ENCODE assay signal across 33 cellular contexts in genomic region chr3:168159473-168159872, GRCh38.
"Had no signal": no experiment of that assay in that cellular context is flagged by ENCODE, and none has a peak within 500 bp of the region (broad histone marks: within the 10 kb centered on the region; RNA-seq: fewer than 3 reads in every experiment).

No MANE protein-coding gene starts in this region.

- H3K4me1 Mint-ChIP-seq: activated CD4-positive, alpha-beta memory T cell treated with anti-CD3 and anti-CD28 coated beads, Interleukin-2, amount 10 ng/mL, durations not matched to agents 7 days and 5 days; activated CD4-positive, alpha-beta T cell treated with anti-CD3 and anti-CD28 coated beads, Interleukin-2, amount 10 ng/mL, durations not matched to agents 7 days and 5 days; activated naive CD4-positive, alpha-beta T cell treated with anti-CD3 and anti-CD28 coated beads, Interleukin-2, amount 10 ng/mL, durations not matched to agents 7 days and 5 days had no signal

- H3K36me3 ChIP-seq: adrenal gland, esophagus muscularis mucosa, gastrocnemius medialis, heart left ventricle had no signal

- H3K27me3 Mint-ChIP-seq: activated naive CD4-positive, alpha-beta T cell treated with anti-CD3 and anti-CD28 coated beads, Interleukin-2, amount 10 ng/mL, durations not matched to agents 7 days and 5 days had no signal

- H3K4me1 ChIP-seq: adrenal gland, body of pancreas, gastrocnemius medialis had no signal

- H3K36me3 Mint-ChIP-seq: activated naive CD4-positive, alpha-beta T cell treated with anti-CD3 and anti-CD28 coated beads, Interleukin-2, amount 10 ng/mL, durations not matched to agents 7 days and 5 days; activated naive CD4-positive, alpha-beta T cell treated with anti-CD3 and anti-CD28 coated beads, Interleukin-2, amount 50 U/mL, for 72 hours had no signal

- ATAC-seq: activated naive CD4-positive, alpha-beta T cell treated with anti-CD3 and anti-CD28 coated beads, Interleukin-2, amount 50 U/mL, for 72 hours; activated T-cell treated with anti-CD3 and anti-CD28 coated beads, Interleukin-2, amount 50 U/mL, for 72 hours; body of pancreas; effector memory CD8-positive, alpha-beta T cell; foreskin keratinocyte; gastrocnemius medialis; heart left ventricle; T-helper 17 cell had no signal

- FAIRE-seq: colon had no signal

- H3K4me3 Mint-ChIP-seq: activated CD4-positive, alpha-beta memory T cell treated with anti-CD3 and anti-CD28 coated beads, Interleukin-2, amount 10 ng/mL, durations not matched to agents 7 days and 5 days; activated CD4-positive, alpha-beta T cell treated with anti-CD3 and anti-CD28 coated beads, Interleukin-2, amount 10 ng/mL, durations not matched to agents 7 days and 5 days; activated naive CD4-positive, alpha-beta T cell treated with anti-CD3 and anti-CD28 coated beads, Interleukin-2, amount 10 ng/mL, durations not matched to agents 7 days and 5 days; activated T-cell treated with anti-CD3 and anti-CD28 coated beads, Interleukin-2, amount 50 U/mL, for 24 hours; activated T-cell treated with anti-CD3 and anti-CD28 coated beads, Interleukin-2, amount 50 U/mL, for 72 hours; effector memory CD8-positive, alpha-beta T cell; T-helper 17 cell; T-helper 2 cell treated with Interferon-gamma antibody and Interleukin-4, amounts not matched to agents 5 μg/mL and 100 μg/mL, for 36 hours had no signal

- H3K27ac ChIP-seq: adrenal gland, body of pancreas, esophagus muscularis mucosa, foreskin keratinocyte, gastrocnemius medialis, heart left ventricle had no signal

- H3K4me3 ChIP-seq: adrenal gland, body of pancreas, esophagus muscularis mucosa, gastrocnemius medialis, heart left ventricle had no signal

- DNase-seq: activated CD4-positive, alpha-beta memory T cell treated with anti-CD3 and anti-CD28 coated beads, Interleukin-2, amount 10 ng/mL, durations not matched to agents 7 days and 5 days; activated CD4-positive, alpha-beta T cell treated with anti-CD3 and anti-CD28 coated beads for 1 hour; activated CD4-positive, alpha-beta T cell treated with anti-CD3 and anti-CD28 coated beads for 4 hours; activated CD4-positive, alpha-beta T cell treated with anti-CD3 and anti-CD28 coated beads, Interleukin-2, amount 10 ng/mL, durations not matched to agents 7 days and 5 days; activated CD4-positive, alpha-beta T cell treated with anti-CD3 and anti-CD28 coated beads, Interleukin-2, amount 50 U/mL, for 4 hours; activated CD8-positive, alpha-beta memory T cell treated with anti-CD3 and anti-CD28 coated beads, Interleukin-2, amount 50 U/mL, for 48 hours; activated gamma-delta T cell; activated naive CD4-positive, alpha-beta T cell; activated naive CD4-positive, alpha-beta T cell treated with anti-CD3 and anti-CD28 coated beads, Interleukin-2, amount 10 ng/mL, durations not matched to agents 7 days and 5 days; activated T-cell treated with anti-CD3 and anti-CD28 coated beads for 4 hours; activated T-cell treated with anti-CD3 and anti-CD28 coated beads, Interleukin-2, amount 50 U/mL, for 24 hours; activated T-cell treated with anti-CD3 and anti-CD28 coated beads, Interleukin-2, amount 50 U/mL, for 72 hours; adrenal gland; amygdala; aorta; body of pancreas; caudate nucleus; cortex of kidney; dermis blood vessel endothelial cell; effector CD4-positive, alpha-beta T cell; effector memory CD8-positive, alpha-beta T cell; erythroblast; foreskin keratinocyte; gastrocnemius medialis; glutamatergic neuron; heart left ventricle; T-helper 1 cell; T-helper 17 cell; T1000 had no signal

- H3K27me3 ChIP-seq: adrenal gland, body of pancreas, esophagus muscularis mucosa, foreskin keratinocyte, gastrocnemius medialis, heart left ventricle had no signal

- H3K9me3 Mint-ChIP-seq: activated CD4-positive, alpha-beta memory T cell treated with anti-CD3 and anti-CD28 coated beads, Interleukin-2, amount 10 ng/mL, durations not matched to agents 7 days and 5 days; activated T-cell treated with anti-CD3 and anti-CD28 coated beads, Interleukin-2, amount 50 U/mL, for 24 hours; effector memory CD8-positive, alpha-beta T cell; T-helper 2 cell treated with Interferon-gamma antibody and Interleukin-4, amounts not matched to agents 5 μg/mL and 100 μg/mL, for 36 hours had no signal

- H3K9me3 ChIP-seq: adrenal gland, body of pancreas, esophagus muscularis mucosa, gastrocnemius medialis, heart left ventricle had no signal

- H3K27ac Mint-ChIP-seq: activated CD4-positive, alpha-beta memory T cell treated with anti-CD3 and anti-CD28 coated beads, Interleukin-2, amount 10 ng/mL, durations not matched to agents 7 days and 5 days; activated CD4-positive, alpha-beta T cell treated with anti-CD3 and anti-CD28 coated beads, Interleukin-2, amount 10 ng/mL, durations not matched to agents 7 days and 5 days; activated naive CD4-positive, alpha-beta T cell treated with anti-CD3 and anti-CD28 coated beads, Interleukin-2, amount 10 ng/mL, durations not matched to agents 7 days and 5 days; activated naive CD4-positive, alpha-beta T cell treated with anti-CD3 and anti-CD28 coated beads, Interleukin-2, amount 50 U/mL, for 72 hours; activated T-cell treated with anti-CD3 and anti-CD28 coated beads, Interleukin-2, amount 50 U/mL, for 24 hours; activated T-cell treated with anti-CD3 and anti-CD28 coated beads, Interleukin-2, amount 50 U/mL, for 72 hours; effector memory CD8-positive, alpha-beta T cell; T-helper 17 cell; T-helper 2 cell treated with Interferon-gamma antibody and Interleukin-4, amounts not matched to agents 5 μg/mL and 100 μg/mL, for 36 hours had no signal
